14 cellular contexts compared by ENCODE assay signal in the genomic region with DNA sequence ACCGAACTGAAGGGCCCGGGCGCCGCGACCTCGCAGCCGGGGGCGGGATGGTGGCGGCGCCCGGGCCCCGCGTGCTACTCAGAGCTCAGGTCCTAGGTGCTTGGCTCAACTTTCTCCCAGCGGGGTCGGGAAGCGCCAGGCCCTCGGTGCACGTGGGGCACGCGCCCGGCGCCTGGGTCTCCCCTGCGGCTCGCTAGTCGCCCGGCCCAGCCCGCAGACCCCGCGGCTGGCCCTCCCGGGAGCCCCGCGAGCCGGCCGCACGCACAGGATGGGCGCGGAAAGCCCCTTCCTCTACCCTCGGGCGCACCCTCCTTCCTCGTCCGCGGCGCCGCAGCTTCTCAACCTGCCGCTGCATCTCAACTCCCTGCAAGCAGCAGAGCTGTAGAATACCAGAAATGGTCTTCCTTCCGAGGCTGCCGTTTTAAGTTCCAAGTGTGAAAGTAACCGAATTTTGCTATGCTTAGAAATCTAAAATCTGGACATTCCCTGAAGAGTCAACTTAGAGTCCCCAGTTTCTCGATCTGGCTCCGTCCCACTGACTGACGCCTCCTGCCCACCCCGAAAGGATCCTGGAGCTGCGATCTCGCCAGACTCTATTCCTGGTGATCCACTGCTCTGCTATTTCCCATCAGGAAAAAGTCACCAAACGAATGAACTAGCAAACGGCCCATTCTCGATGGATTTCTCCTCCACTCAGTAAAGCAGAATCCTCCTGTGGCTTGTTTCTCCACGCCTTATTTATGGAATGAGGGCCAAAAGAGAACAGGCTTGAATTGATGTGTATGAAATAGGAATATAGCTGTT. TPM values are rescaled to one million over a fixed set of nuclear protein-coding genes. Genes with fewer than 3 reads are reported as not detected.
DNase-seq lines count a peak whose midpoint lies in the region; ATAC-seq, FAIRE-seq and TF ChIP-seq lines count a peak whose summit lies in the region.
"Had no signal": no experiment of that assay in that cellular context is flagged by ENCODE, and none has a peak within 500 bp of the region (broad histone marks: within the 10 kb centered on the region; RNA-seq: fewer than 3 reads in every experiment).

No MANE protein-coding gene starts in this region.

- no peaks in the 10 kb centered on the region for H3K9me3 ChIP-seq in ES-I3 (ENCODE audit: control insufficient read depth, insufficient read depth, low read length)
- H3K9me3 ChIP-seq in NT2/D1 (ENCODE audit: insufficient read depth, low read length): no peaks in the 10 kb centered on the region
- H3K9me3 ChIP-seq in ectodermal cell (ENCODE audit: control insufficient read depth, low read length): no peaks in the 10 kb centered on the region

- H3K4me1 Mint-ChIP-seq in nephron: peaks cover 10% of the 10 kb centered on the region

- no peak for FAIRE-seq in GM19239 (lab: Jason Lieb, UNC)

- H3K27ac ChIP-seq in ectodermal cell (ENCODE audit: insufficient read depth, low read depth, low read length, poor library complexity, severe bottlenecking): no peak overlapping the region
- H3K27ac ChIP-seq: epithelial cell of prostate had no signal

- no peak for TF ChIP-seq CTCF in nephron (IDR thresholded peaks at IDR 0.05; ENCODE audit: unreplicated experiment in 3 of 3)

- peak overlapping the region; percentile 16 to 71 (median 51) for H3K4me3 Mint-ChIP-seq in nephron
- H3K4me3 Mint-ChIP-seq: CD8-positive, alpha-beta T cell had no signal

- peaks cover 80% of the 10 kb centered on the region for H3K27me3 Mint-ChIP-seq in nephron (ENCODE audit: low read depth)

- no peak for DNase-seq in NT2/D1 (ENCODE audit: low read depth, low spot score)
- no peak for DNase-seq in GM19239 (ENCODE audit: insufficient read length, low spot score)
- DNase-seq in AG08395 (ENCODE audit: low spot score): no peak
- DNase-seq: amygdala; CD8-positive, alpha-beta T cell; HCEC 1CT; NCI-H345 had no signal

- no peak overlapping the region for H3K27ac Mint-ChIP-seq in nephron
- H3K27ac Mint-ChIP-seq: CD8-positive, alpha-beta T cell had no signal

- 1% methylated on average over 58 of the region's 58 CpGs for WGBS in ectodermal cell, 2 experiments

- H3K9ac ChIP-seq in ES-I3 (ENCODE audit: low read depth, low read length) (peak overlapping the region; percentile 46; the same call in 1 of the 2 replicates), NT2/D1 (ENCODE audit: insufficient read length, low read depth) (peak overlapping the region; percentile 15)

- H3K36me3 ChIP-seq in ES-I3 (ENCODE audit: insufficient read depth, low read length) (peaks cover 1% of the 10 kb centered on the region), NT2/D1 (ENCODE audit: insufficient read depth, insufficient read length, low read length) (peaks cover 23% of the 10 kb centered on the region), ectodermal cell (ENCODE audit: control insufficient read depth, insufficient read depth, low read length) (no peaks in the 10 kb centered on the region)

- peak overlapping the region; percentile 30 for H3K4me3 ChIP-seq in NT2/D1 (ENCODE audit: insufficient read length, low read depth)
- peak overlapping the region; percentile 8 for H3K4me3 ChIP-seq in ectodermal cell (ENCODE audit: insufficient read depth, low read depth, low read length)

- H3K27me3 ChIP-seq in NT2/D1 (ENCODE audit: insufficient read depth, insufficient read length) (peaks cover 66% of the 10 kb centered on the region), ectodermal cell (ENCODE audit: control insufficient read depth, insufficient read depth, low read length, poor library complexity, severe bottlenecking) (peaks cover 70% of the 10 kb centered on the region)

- peaks cover 37% of the 10 kb centered on the region for H3K36me3 Mint-ChIP-seq in nephron (ENCODE audit: low read depth)

- H3K4me1 ChIP-seq in ES-I3 (ENCODE audit: insufficient read depth, low read length) (peaks cover 4% of the 10 kb centered on the region; the same call in 1 of the 2 replicates), NT2/D1 (ENCODE audit: insufficient read depth, insufficient read length) (peaks cover 2% of the 10 kb centered on the region), ectodermal cell (ENCODE audit: control insufficient read depth, insufficient read depth, low read length) (peaks cover 9% of the 10 kb centered on the region)

- no peaks in the 10 kb centered on the region for H3K9me3 Mint-ChIP-seq in nephron

- no peak for ATAC-seq in HG03521 (IDR thresholded peaks at IDR 0.05; ENCODE audit: unreplicated experiment)
- ATAC-seq in GM21786 (IDR thresholded peaks at IDR 0.05; ENCODE audit: unreplicated experiment): no peak
- ATAC-seq: activated CD4-positive, CD25-positive, alpha-beta regulatory T cell treated with anti-CD3 and anti-CD28 coated beads, Interleukin-2, amount 50 U/mL, for 24 hours; CD8-positive, alpha-beta T cell had no signal

RNA-seq across cellular contexts. Expression of a gene that starts 5.6 kb away (rescaled TPM):
- not detected for polyA plus RNA-seq in ectodermal cell (2013, experiment 1 of 4)
- not detected for polyA plus RNA-seq in ectodermal cell (2013, experiment 2 of 4)
- not detected for polyA plus RNA-seq in ectodermal cell (2013, experiment 3 of 4)
- polyA plus RNA-seq in ectodermal cell (2013, experiment 4 of 4): not detected
